ENCODE assay signal across 7 cellular contexts in the genomic region with DNA sequence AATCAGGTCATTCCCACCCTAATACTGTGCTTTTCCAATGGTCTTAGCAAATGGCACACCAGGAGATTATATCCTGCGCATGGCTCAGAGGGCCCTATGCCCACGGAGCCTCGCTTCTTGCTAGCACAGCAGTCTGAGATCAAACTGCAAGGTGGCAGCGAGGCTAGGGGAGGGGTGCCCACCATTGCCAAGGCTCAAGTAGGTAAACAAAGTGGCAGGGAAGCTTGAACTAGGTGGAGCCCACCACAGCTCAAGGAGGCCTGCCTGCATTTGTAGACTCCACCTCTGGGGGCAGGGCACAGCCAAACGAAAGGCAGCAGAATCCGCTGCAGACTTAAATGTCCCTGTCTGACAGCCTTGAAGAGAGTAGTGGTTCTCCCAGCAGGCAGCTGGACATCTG. TPM values are rescaled to one million over a fixed set of nuclear protein-coding genes. Genes with fewer than 3 reads are reported as not detected.
"Had no signal": no experiment of that assay in that cellular context is flagged by ENCODE, and none has a peak within 500 bp of the region (broad histone marks: within the 10 kb centered on the region; RNA-seq: fewer than 3 reads in every experiment).

No MANE protein-coding gene starts in this region.

RNA-seq across cellular contexts. Expression of a gene that starts 23.5 kb away (rescaled TPM):
- total RNA-seq: OCI-LY7, Peyer's patch, Right ventricle myocardium inferior, Right ventricle myocardium superior, SJCRH30, SK-MEL-5, T-cell had no signal
